In genomic region chr12:47942327-47943230, GRCh38 we compare ENCODE assay signal across 9 cellular contexts. TPM values are rescaled to one million over a fixed set of nuclear protein-coding genes. Genes with fewer than 3 reads are reported as not detected.
A peak's percentile ranks its signal among the peaks of the same experiment; 100 is the strongest.
DNase-seq lines count a peak whose midpoint lies in the region; ATAC-seq and TF ChIP-seq lines count a peak whose summit lies in the region.
"Had no signal": no experiment of that assay in that cellular context is flagged by ENCODE, and none has a peak within 500 bp of the region (broad histone marks: within the 10 kb centered on the region; RNA-seq: fewer than 3 reads in every experiment).

No MANE protein-coding gene starts in this region.

- intact Hi-C loops in Panc1 (cut with micrococcal nuclease; ENCODE audit: unreplicated experiment) = no loop called here

- H3K36me3 ChIP-seq in Panc1 (ENCODE audit: control insufficient read depth, insufficient read depth, low read length) = no peaks in the 10 kb centered on the region
- H3K36me3 ChIP-seq in effector memory CD4-positive, alpha-beta T cell (ENCODE audit: control insufficient read depth, insufficient read depth, low read length) = no peaks in the 10 kb centered on the region
- H3K36me3 ChIP-seq: ascending aorta had no signal

- no TSS peak for BruUV-seq in Panc1 (replicated peaks; lab: Mats Ljungman, UMichigan)

- H3K27me3 ChIP-seq in Panc1 (ENCODE audit: control insufficient read depth, insufficient read depth, low read length) = no peaks in the 10 kb centered on the region
- H3K27me3 ChIP-seq in effector memory CD4-positive, alpha-beta T cell (replicated peaks; ENCODE audit: control insufficient read depth, insufficient read depth, low read length, poor library complexity, severe bottlenecking) = peaks cover 5% of the 10 kb centered on the region
- H3K27me3 ChIP-seq: ascending aorta had no signal

- no peak overlapping the region for H3K4me3 ChIP-seq in Panc1 (ENCODE audit: low read depth in 2 of 2, low read length in 2 of 2)
- no peak overlapping the region for H3K4me3 ChIP-seq in effector memory CD4-positive, alpha-beta T cell (ENCODE audit: insufficient read depth, low read depth, low read length, poor library complexity, severe bottlenecking)
- H3K4me3 ChIP-seq: ascending aorta had no signal

- H3K9me3 ChIP-seq in Panc1 (ENCODE audit: control insufficient read depth, insufficient read depth, low read depth, low read length) = no peaks in the 10 kb centered on the region
- H3K9me3 ChIP-seq in effector memory CD4-positive, alpha-beta T cell (ENCODE audit: control insufficient read depth, low read length) = no peaks in the 10 kb centered on the region
- H3K9me3 ChIP-seq: ascending aorta had no signal

- ATAC-seq in Panc1 = peak; percentile 44; the same call in 1 of the 2 replicates

- CTCF ChIA-PET in Panc1 (lab: Charles Lee) = no interaction called here

- H3K4me1 ChIP-seq in Panc1 (ENCODE audit: control insufficient read depth, insufficient read depth, low read length) = no peaks in the 10 kb centered on the region; the same call in 1 of the 2 replicates
- no peaks in the 10 kb centered on the region for H3K4me1 ChIP-seq in effector memory CD4-positive, alpha-beta T cell (ENCODE audit: control insufficient read depth, insufficient read depth, low read length, poor library complexity, severe bottlenecking)

- in situ Hi-C loops in Panc1 (cut with HindIII; ENCODE audit: low pct_unique_long_range_greater_than_20kb, low sequenced_read_pairs) = no loop called here

- no peak; the same call in 1 of the 2 replicates for TF ChIP-seq CTCF in Panc1 (IDR thresholded peaks at IDR 0.05)

- no peak overlapping the region for H3K27ac ChIP-seq in Panc1 (ENCODE audit: low read length)
- H3K27ac ChIP-seq in effector memory CD4-positive, alpha-beta T cell (ENCODE audit: insufficient read depth, low read length, poor library complexity, severe bottlenecking) = no peak overlapping the region
- H3K27ac ChIP-seq: ascending aorta had no signal

- DNase-seq in ELF-1 (ENCODE audit: low read depth, low spot score) (peak; percentile 69), Panc1 (ENCODE audit: low read depth, low spot score) (no peak), NCI-H510A treated with DMSO at 0.1 percent for 48 hours (lab: John Stamatoyannopoulos, UW) (no peak), GDM1 (lab: John Stamatoyannopoulos, UW) (no peak), NCI-H345 treated with DMSO at 0.1 percent for 48 hours (lab: John Stamatoyannopoulos, UW; ENCODE audit: unreplicated experiment) (no peak), NCI-H2081 treated with DMSO at 0.1 percent for 48 hours (lab: John Stamatoyannopoulos, UW) (no peak)
- DNase-seq in effector memory CD4-positive, alpha-beta T cell = peak; percentile 3 to 35 (median 9)
- DNase-seq in stimulated activated CD4-positive, alpha-beta T cell treated with anti-CD3 and anti-CD28 coated beads, Interleukin-12 subunit alpha, Interleukin-12 subunit beta, amount 100 ng/mL, for 4 hours = peak; percentile 32

- POLR2A ChIA-PET in Panc1 (lab: Charles Lee) = no interaction called here

RNA-seq across cellular contexts. Expression of gene TMEM106C, which starts 20.8 kb away (rescaled TPM):
- total RNA-seq in Panc1 (2021; ENCODE audit: unreplicated experiment) = 93.7 TPM
- polyA plus RNA-seq in Panc1 (2012; ENCODE audit: insufficient read length) = 80.2 TPM

RNA-seq across cellular contexts. Expression of gene VDR, which starts 37.8 kb away (rescaled TPM):
- 3.0 TPM for total RNA-seq in Panc1 (2021; ENCODE audit: unreplicated experiment)
- polyA plus RNA-seq in Panc1 (2012; ENCODE audit: insufficient read length) = 1.4 TPM

Comparison
In these comparisons a context has a peak if more than half of its experiments do, and no peak if none do; other contexts are left out.
1. DNase-seq: peak in ELF-1 (single experiment), effector memory CD4-positive, alpha-beta T cell (3 of 3) and stimulated activated CD4-positive, alpha-beta T cell treated with anti-CD3 and anti-CD28 coated beads, Interleukin-12 subunit alpha, Interleukin-12 subunit beta, amount 100 ng/mL, for 4 hours (single experiment); none in Panc1 (single experiment), NCI-H510A treated with DMSO at 0.1 percent for 48 hours (single experiment), GDM1 (single experiment), NCI-H345 treated with DMSO at 0.1 percent for 48 hours (single experiment) and NCI-H2081 treated with DMSO at 0.1 percent for 48 hours (single experiment).